16 cellular contexts compared by ENCODE assay signal in the genomic region with DNA sequence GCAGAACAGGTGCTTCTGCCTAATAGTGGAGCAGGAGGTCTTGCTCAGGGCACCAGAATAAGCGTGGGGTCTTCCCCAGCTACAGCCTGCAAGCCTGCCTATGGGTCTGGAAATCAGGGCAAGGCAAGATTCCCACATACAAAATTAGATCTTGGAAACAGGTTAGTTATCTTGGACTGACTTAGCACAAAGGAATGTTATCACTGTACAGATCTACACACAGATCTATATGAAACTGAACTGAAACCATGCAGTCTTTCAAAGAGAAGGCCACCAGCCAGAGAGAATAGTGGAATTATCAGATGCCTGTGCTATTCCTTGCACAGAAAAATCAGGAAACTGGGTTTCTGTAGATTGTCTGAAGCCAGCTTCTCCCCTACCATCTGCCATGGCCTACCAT.
A peak's percentile ranks its signal among the peaks of the same experiment; 100 is the strongest.
DNase-seq lines count a peak whose midpoint lies in the region; FAIRE-seq and TF ChIP-seq lines count a peak whose summit lies in the region.
"Had no signal": no experiment of that assay in that cellular context is flagged by ENCODE, and none has a peak within 500 bp of the region (broad histone marks: within the 10 kb centered on the region; RNA-seq: fewer than 3 reads in every experiment).

No MANE protein-coding gene starts in this region.

- no peaks in the 10 kb centered on the region for H3K79me2 ChIP-seq in Loucy (ENCODE audit: insufficient read depth, low read length)

- DNase-seq in Daoy (ENCODE audit: low read depth), result peak; percentile 50
- DNase-seq in astrocyte of the hippocampus (ENCODE audit: low read depth, low spot score), result peak; percentile 19
- DNase-seq in lung microvascular endothelial cell (ENCODE audit: low read depth in 2 of 2), result peak; percentile 5 to 41
- no peak for DNase-seq in D721Med (ENCODE audit: insufficient read length, low spot score)
- no peak for DNase-seq in midbrain (lab: John Stamatoyannopoulos, UW)
- DNase-seq in NCI-H2171 (lab: John Stamatoyannopoulos, UW), result no peak
- DNase-seq in nucleus accumbens (lab: John Stamatoyannopoulos, UW), result no peak
- DNase-seq: activated CD4-positive, CD25-positive, alpha-beta regulatory T cell; activated naive CD4-positive, alpha-beta T cell treated with Interleukin-2 at 50 U/mL for 16 hours; DMS 273 treated with DMSO at 0.1 percent for 48 hours; kidney; NCI-H1417 treated with DMSO at 0.1 percent for 48 hours; NCI-H2227 treated with DMSO at 0.1 percent for 48 hours had no signal

- peaks cover 4% of the 10 kb centered on the region; the same call in 1 of the 2 replicates for H3K9me3 ChIP-seq in Loucy (ENCODE audit: insufficient read depth, low read depth, low read length)

- no peaks in the 10 kb centered on the region for H3F3A ChIP-seq in Loucy (ENCODE audit: low read depth)

- no peak for FAIRE-seq in D721Med (lab: Jason Lieb, UNC)
- FAIRE-seq: kidney had no signal

- H3K36me3 ChIP-seq in Loucy (ENCODE audit: insufficient read depth, low read length), result no peaks in the 10 kb centered on the region
- H3K36me3 ChIP-seq: cardiac muscle cell had no signal

- no peaks in the 10 kb centered on the region for H3K9me2 ChIP-seq in Loucy (replicated peaks; ENCODE audit: low read depth, low read length)

- H4K20me1 ChIP-seq in Loucy (ENCODE audit: insufficient read depth, low read length, poor library complexity, severe bottlenecking), result no peaks in the 10 kb centered on the region

- no peak overlapping the region for H3K9ac ChIP-seq in Loucy (ENCODE audit: low read depth, low read length, poor library complexity, severe bottlenecking)

- H2AFZ ChIP-seq in Loucy (ENCODE audit: low read length), result no peak overlapping the region
- H2AFZ ChIP-seq: GM23338 had no signal

- no peaks in the 10 kb centered on the region for H3K27me3 ChIP-seq in Loucy (ENCODE audit: insufficient read depth, low read length, poor library complexity, severe bottlenecking)
- H3K27me3 ChIP-seq: cardiac muscle cell had no signal

- peak; percentile 35; the same call in 1 of the 2 replicates for TF ChIP-seq CTCF in Loucy (conservative IDR thresholded peaks at IDR 0.05; ENCODE audit: low read length)
- no peak for TF ChIP-seq CTCF in D721Med (IDR thresholded peaks at IDR 0.05; ENCODE audit: insufficient read depth, missing control alignments)

- no peak overlapping the region for H3K4me2 ChIP-seq in Loucy (ENCODE audit: low read depth, low read length, poor library complexity, severe bottlenecking)
- H3K4me2 ChIP-seq: GM23338 had no signal

- H3K4me1 ChIP-seq in Loucy (ENCODE audit: insufficient read depth, low read length, poor library complexity, severe bottlenecking), result no peaks in the 10 kb centered on the region

- no peak overlapping the region for H3K4me3 ChIP-seq in Loucy (ENCODE audit: low read length, poor library complexity, severe bottlenecking)
- H3K4me3 ChIP-seq: cardiac muscle cell, GM23338 had no signal

Comparison
In these comparisons a context has a peak if more than half of its experiments do, and no peak if none do; other contexts are left out.
1. DNase-seq: peak in Daoy (single experiment), astrocyte of the hippocampus (single experiment) and lung microvascular endothelial cell (2 of 2); none in D721Med (single experiment), midbrain (single experiment), NCI-H2171 (single experiment) and nucleus accumbens (0 of 56).